In genomic region chr17:39208893-39209292, GRCh38 we compare ENCODE assay signal across 1 cellular context.
A peak's percentile ranks its signal among the peaks of the same experiment; 100 is the strongest.
TF ChIP-seq lines count a peak whose summit lies in the region.

No MANE protein-coding gene starts in this region.

TF ChIP-seq in GM12878, 131 proteins besides CTCF, POLR2A, EP300 and RAD21 (continued from another document):
- TF ChIP-seq E2F8 (IDR thresholded peaks at IDR 0.05; ENCODE audit: low read depth, partially characterized antibody) (no peak), NRF1 (conservative IDR thresholded peaks at IDR 0.05; ENCODE audit: low read depth, low read length) (no peak), BRCA1 (IDR thresholded peaks at IDR 0.05; ENCODE audit: low read depth, low read length) (no peak), PML (IDR thresholded peaks at IDR 0.05; ENCODE audit: low read length) (no peak), MTA2 (IDR thresholded peaks at IDR 0.05; ENCODE audit: low read depth) (peak; percentile 8; the same call in 1 of the 2 replicates), SP1 (IDR thresholded peaks at IDR 0.05; ENCODE audit: low read depth, low read length) (peak; percentile 33)
